Comparison of ENCODE assay signal across 12 cellular contexts in the genomic region with DNA sequence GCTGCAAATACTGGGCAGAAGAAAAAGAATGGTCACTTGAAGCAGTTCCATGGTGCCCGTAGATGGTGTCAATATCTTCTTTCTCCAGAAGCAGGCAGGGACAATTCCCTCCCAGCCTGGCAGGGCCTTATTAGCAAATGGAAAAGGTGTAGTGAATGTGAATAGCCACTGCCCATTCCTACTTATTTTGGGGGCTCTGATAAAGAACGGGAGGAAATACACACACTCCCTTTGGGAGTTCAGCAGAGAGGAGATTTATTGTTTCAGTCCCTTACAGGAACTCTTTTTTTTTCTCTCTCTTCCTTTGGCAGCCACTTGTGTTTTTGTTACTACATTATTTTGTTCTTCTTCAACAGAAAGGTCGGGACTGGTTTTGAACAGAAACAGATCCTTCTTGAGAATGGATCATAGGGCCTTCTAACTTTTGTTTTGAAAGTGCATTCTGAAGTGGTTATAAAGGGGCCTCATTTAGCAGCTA. TPM values are rescaled to one million over a fixed set of nuclear protein-coding genes. Genes with fewer than 3 reads are reported as not detected.
A peak's percentile ranks its signal among the peaks of the same experiment; 100 is the strongest.
DNase-seq lines count a peak whose midpoint lies in the region; ATAC-seq, FAIRE-seq and TF ChIP-seq lines count a peak whose summit lies in the region.
"Had no signal": no experiment of that assay in that cellular context is flagged by ENCODE, and none has a peak within 500 bp of the region (broad histone marks: within the 10 kb centered on the region; RNA-seq: fewer than 3 reads in every experiment).

A gene with protein sequence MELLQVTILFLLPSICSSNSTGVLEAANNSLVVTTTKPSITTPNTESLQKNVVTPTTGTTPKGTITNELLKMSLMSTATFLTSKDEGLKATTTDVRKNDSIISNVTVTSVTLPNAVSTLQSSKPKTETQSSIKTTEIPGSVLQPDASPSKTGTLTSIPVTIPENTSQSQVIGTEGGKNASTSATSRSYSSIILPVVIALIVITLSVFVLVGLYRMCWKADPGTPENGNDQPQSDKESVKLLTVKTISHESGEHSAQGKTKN (minus strand): TSS at position 159 of the 478 bp plus-strand sequence. CDS start 108 bp downstream, at position 51.

- no peak for TF ChIP-seq POLR2A in body of pancreas (IDR thresholded peaks at IDR 0.05)

- H3K4me3 ChIP-seq in body of pancreas, result no peak within 1 kb of the TSS

- POLR2A ChIA-PET in RWPE1 (lab: Yijun Ruan, JAX; ENCODE audit: low non-redundant PET), result no interaction called here

- H3K27me3 ChIP-seq in body of pancreas, result no peaks in the 10 kb centered on the region

- no peaks in the 10 kb centered on the region for H3K9me3 Mint-ChIP-seq in neural crest cell
- no peaks in the 10 kb centered on the region for H3K9me3 Mint-ChIP-seq in type B pancreatic cell

- H3K4me1 ChIP-seq in body of pancreas, result no peaks in the 10 kb centered on the region
- H3K4me1 ChIP-seq: Caco-2 had no signal

- no peaks in the 10 kb centered on the region for H3K36me3 ChIP-seq in body of pancreas (replicated peaks in 1 of 2; ENCODE audit: insufficient read depth in 1 of 2, low read depth in 2 of 2)

- no peak within 1 kb of the TSS for H3K4me3 Mint-ChIP-seq in neural crest cell
- H3K4me3 Mint-ChIP-seq in type B pancreatic cell, result peak within 1 kb of the TSS; percentile 32

- H3K4me1 Mint-ChIP-seq in neural crest cell (peaks cover 21% of the 10 kb centered on the region), type B pancreatic cell (ENCODE audit: unreplicated experiment) (peaks cover 18% of the 10 kb centered on the region)

- intact Hi-C loops in body of pancreas (cut with DNase I), result no loop called here

- H3K27ac ChIP-seq in adipose tissue (ENCODE audit: low read depth, low read length) (no peak within 1 kb of the TSS), RWPE1 (no peak within 1 kb of the TSS), body of pancreas (no peak within 1 kb of the TSS)

- no peak for FAIRE-seq in frontal cortex (lab: Jason Lieb, UNC)

- CTCF ChIA-PET in RWPE1 (lab: Yijun Ruan, JAX), result interaction anchor here (0.7 kb wide), 1 partner anchor 13 kb away, joined by 3 read pairs; no protein-coding TSS in a partner anchor

- WGBS in adipose tissue, 3 donors, result 19 to 64% (median 19%) methylated on average over 3 of the region's 3 CpGs
- WGBS in body of pancreas, 2 donors, result 53 to 71% methylated on average over 3 of the region's 3 CpGs

- H3K27ac Mint-ChIP-seq in neural crest cell (ENCODE audit: unreplicated experiment) (peak within 1 kb of the TSS; percentile 59), type B pancreatic cell (no peak within 1 kb of the TSS)

- DNase-seq in fibroblast of the conjunctiva (ENCODE audit: low read depth) (peak; percentile 41), neural crest cell (ENCODE audit: low read depth, low spot score) (no peak), type B pancreatic cell (ENCODE audit: extremely low spot score, unreplicated experiment) (no peak), RWPE1 (ENCODE audit: low spot score) (no peak), frontal cortex (ENCODE audit: low spot score in 2 of 2) (no peak), body of pancreas (no peak)
- DNase-seq: activated CD8-positive, alpha-beta memory T cell treated with anti-CD3 and anti-CD28 coated beads, Interleukin-2, amount 50 U/mL, for 4 hours; Caco-2; left colon; NCI-H2171 treated with DMSO at 0.1 percent for 48 hours had no signal

- H3K27me3 Mint-ChIP-seq in neural crest cell (ENCODE audit: low read depth) (no peaks in the 10 kb centered on the region), type B pancreatic cell (no peaks in the 10 kb centered on the region)

- TF ChIP-seq CTCF in neural crest cell (conservative IDR thresholded peaks at IDR 0.05) (no peak), type B pancreatic cell (conservative IDR thresholded peaks at IDR 0.05) (no peak), RWPE1 (conservative IDR thresholded peaks at IDR 0.05; ENCODE audit: low read depth) (no peak), body of pancreas (IDR thresholded peaks at IDR 0.05) (no peak)

- ATAC-seq in GM18873 (IDR thresholded peaks at IDR 0.05; ENCODE audit: low FRiP score, unreplicated experiment) (no peak), body of pancreas (no peak)
- ATAC-seq: left colon had no signal

- H3K9me3 ChIP-seq in body of pancreas, result no peaks in the 10 kb centered on the region
- H3K9me3 ChIP-seq: Caco-2 had no signal

- H3K36me3 Mint-ChIP-seq in neural crest cell (ENCODE audit: low read depth), result no peaks in the 10 kb centered on the region
- no peaks in the 10 kb centered on the region for H3K36me3 Mint-ChIP-seq in type B pancreatic cell

RNA-seq across cellular contexts. Expression of the gene that starts here (rescaled TPM):
- 10 to 100 TPM in 2 of 3 donors, 1 to 10 TPM in 1; 2.9 to 31.4 (median 15.9) TPM for polyA plus RNA-seq in adipose tissue
- total RNA-seq in neural crest cell (not detected in 2 replicates), type B pancreatic cell (ENCODE audit: low replicate concordance) (0.51 TPM in 1 of 2 replicates, not detected in the other), frontal cortex (2.9 TPM), body of pancreas (1 to 10 TPM; 3.4 to 6.6 TPM)
- total RNA-seq: Caco-2 had no signal
